Comparison of ENCODE assay signal across 15 cellular contexts in the genomic region with DNA sequence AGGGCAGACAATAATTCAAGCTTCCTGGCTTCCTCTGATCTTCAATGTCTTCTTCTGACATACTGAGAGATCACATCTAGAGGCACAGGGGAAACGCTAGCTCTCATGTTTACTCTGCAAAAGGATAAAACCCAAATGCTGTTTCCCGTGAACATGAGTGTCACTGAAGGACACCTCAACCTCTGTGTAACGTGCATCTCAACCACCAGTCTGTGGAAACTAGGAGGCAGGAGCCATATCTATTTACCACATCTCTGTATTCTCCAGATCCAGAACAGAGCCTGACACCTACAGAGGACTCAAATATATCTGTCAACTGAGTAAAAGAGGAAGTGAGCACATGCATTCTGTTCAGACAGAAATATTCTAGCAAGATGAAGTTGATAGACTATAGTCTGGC.
DNase-seq lines count a peak whose midpoint lies in the region; ATAC-seq, FAIRE-seq and TF ChIP-seq lines count a peak whose summit lies in the region.
"Had no signal": no experiment of that assay in that cellular context is flagged by ENCODE, and none has a peak within 500 bp of the region (broad histone marks: within the 10 kb centered on the region; RNA-seq: fewer than 3 reads in every experiment).

No MANE protein-coding gene starts in this region.

- intact Hi-C loops in kidney (cut with DNase I) = no loop called here
- intact Hi-C loops in lower leg skin (cut with DNase I; ENCODE audit: low total_unique reads) = no loop called here

- H3K4me3 ChIP-seq in GM12865 (ENCODE audit: low read depth, low read length) (no peak overlapping the region), kidney (ENCODE audit: low read length in 2 of 2) (no peak overlapping the region), lower leg skin (ENCODE audit: low read depth, poor library complexity, severe bottlenecking) (no peak overlapping the region)
- H3K4me3 ChIP-seq: BLaER1, gastrocnemius medialis, lung, vagina had no signal

- H3K4me3 Mint-ChIP-seq in T-helper 2 cell treated with Interferon-gamma antibody and Interleukin-4, amounts not matched to agents 5 μg/mL and 100 μg/mL, for 36 hours = peak overlapping the region; percentile 52
- H3K4me3 Mint-ChIP-seq: activated naive CD4-positive, alpha-beta T cell treated with anti-CD3 and anti-CD28 coated beads, Interleukin-2, amount 10 ng/mL, durations not matched to agents 7 days and 5 days; dendritic cell treated with granulocyte-macrophage colony-stimulating factor and Interleukin-4, amounts not matched to agents 40 ng/mL and 50 ng/mL, for 4 days had no signal

- no peak for FAIRE-seq in kidney (lab: Jason Lieb, UNC)

- no peaks in the 10 kb centered on the region for H3K9me3 Mint-ChIP-seq in T-helper 2 cell treated with Interferon-gamma antibody and Interleukin-4, amounts not matched to agents 5 μg/mL and 100 μg/mL, for 36 hours
- H3K9me3 Mint-ChIP-seq: activated naive CD4-positive, alpha-beta T cell treated with anti-CD3 and anti-CD28 coated beads, Interleukin-2, amount 10 ng/mL, durations not matched to agents 7 days and 5 days; dendritic cell treated with granulocyte-macrophage colony-stimulating factor and Interleukin-4, amounts not matched to agents 40 ng/mL and 50 ng/mL, for 4 days had no signal

- no peak overlapping the region for H3K9ac ChIP-seq in kidney (ENCODE audit: low read length in 2 of 2)
- H3K9ac ChIP-seq: BLaER1 had no signal

- H3K36me3 Mint-ChIP-seq in T-helper 2 cell treated with Interferon-gamma antibody and Interleukin-4, amounts not matched to agents 5 μg/mL and 100 μg/mL, for 36 hours (ENCODE audit: low read depth) = no peaks in the 10 kb centered on the region
- H3K36me3 Mint-ChIP-seq: activated naive CD4-positive, alpha-beta T cell treated with anti-CD3 and anti-CD28 coated beads, Interleukin-2, amount 10 ng/mL, durations not matched to agents 7 days and 5 days had no signal

- no peaks in the 10 kb centered on the region for H3K9me3 ChIP-seq in kidney (ENCODE audit: control insufficient read depth in 1 of 2, low read length in 2 of 2)
- H3K9me3 ChIP-seq: BLaER1, gastrocnemius medialis, vagina had no signal

- no peak for TF ChIP-seq POLR2A in lower leg skin (IDR thresholded peaks at IDR 0.05)

- TF ChIP-seq CTCF in GM12865 (IDR thresholded peaks at IDR 0.05; ENCODE audit: insufficient read depth, low read depth, low read length, missing control alignments) (no peak), kidney (IDR thresholded peaks at IDR 0.05; ENCODE audit: borderline replicate concordance, extremely low read depth, insufficient read depth) (no peak), lower leg skin (IDR thresholded peaks at IDR 0.05) (no peak)

- peak; percentile 60 for ATAC-seq in GM19372 (IDR thresholded peaks at IDR 0.05; ENCODE audit: low read depth, unreplicated experiment)
- ATAC-seq in HG03135 (IDR thresholded peaks at IDR 0.05; ENCODE audit: unreplicated experiment) = peak; percentile 76
- ATAC-seq in GM21619 (IDR thresholded peaks at IDR 0.05; ENCODE audit: unreplicated experiment) = no peak
- ATAC-seq: gastrocnemius medialis had no signal

- H3K27ac Mint-ChIP-seq in T-helper 2 cell treated with Interferon-gamma antibody and Interleukin-4, amounts not matched to agents 5 μg/mL and 100 μg/mL, for 36 hours = peak overlapping the region; percentile 71
- H3K27ac Mint-ChIP-seq: activated naive CD4-positive, alpha-beta T cell treated with anti-CD3 and anti-CD28 coated beads, Interleukin-2, amount 10 ng/mL, durations not matched to agents 7 days and 5 days; dendritic cell treated with granulocyte-macrophage colony-stimulating factor and Interleukin-4, amounts not matched to agents 40 ng/mL and 50 ng/mL, for 4 days had no signal

- H3K27ac ChIP-seq in kidney (ENCODE audit: low read depth in 2 of 2, low read length in 2 of 2) = no peak overlapping the region
- H3K27ac ChIP-seq: BLaER1, gastrocnemius medialis, vagina had no signal

- H3K27me3 Mint-ChIP-seq in T-helper 2 cell treated with Interferon-gamma antibody and Interleukin-4, amounts not matched to agents 5 μg/mL and 100 μg/mL, for 36 hours (ENCODE audit: low read depth) = peaks cover 3% of the 10 kb centered on the region
- H3K27me3 Mint-ChIP-seq: activated naive CD4-positive, alpha-beta T cell treated with anti-CD3 and anti-CD28 coated beads, Interleukin-2, amount 10 ng/mL, durations not matched to agents 7 days and 5 days; dendritic cell treated with granulocyte-macrophage colony-stimulating factor and Interleukin-4, amounts not matched to agents 40 ng/mL and 50 ng/mL, for 4 days had no signal

- H3K4me1 ChIP-seq in kidney (ENCODE audit: control insufficient read depth in 1 of 2, insufficient read depth in 1 of 2, low read depth in 1 of 2, low read length in 2 of 2) = no peaks in the 10 kb centered on the region
- H3K4me1 ChIP-seq: BLaER1, gastrocnemius medialis, vagina had no signal

- peaks cover 37% of the 10 kb centered on the region for H3K4me1 Mint-ChIP-seq in T-helper 2 cell treated with Interferon-gamma antibody and Interleukin-4, amounts not matched to agents 5 μg/mL and 100 μg/mL, for 36 hours (ENCODE audit: low read depth)

- DNase-seq in GM12865 (ENCODE audit: low read depth) (peak; percentile 9), kidney (no peak), lower leg skin (ENCODE audit: low spot score in 2 of 2) (no peak)
- DNase-seq in T-helper 2 cell treated with Interferon-gamma antibody and Interleukin-4, amounts not matched to agents 5 μg/mL and 100 μg/mL, for 36 hours (ENCODE audit: low spot score) = peak; percentile 59
- DNase-seq in stimulated activated CD4-positive, alpha-beta T cell treated with anti-CD3 and anti-CD28 coated beads, Interleukin-4, amount 100 ng/mL, for 4 hours = no peak
- DNase-seq: activated naive CD4-positive, alpha-beta T cell treated with anti-CD3 and anti-CD28 coated beads, Interleukin-2, amount 10 ng/mL, durations not matched to agents 7 days and 5 days; gastrocnemius medialis; NCI-H2107 had no signal

- WGBS in lower leg skin, 2 donors = 71 to 74% methylated on average over 3 of the region's 3 CpGs

- H3K36me3 ChIP-seq in kidney (ENCODE audit: control insufficient read depth in 1 of 2, insufficient read depth in 2 of 2, low read length in 2 of 2) = no peaks in the 10 kb centered on the region
- H3K36me3 ChIP-seq: BLaER1, gastrocnemius medialis, vagina had no signal

Comparison
In these comparisons a context has a peak if more than half of its experiments do, and no peak if none do; other contexts are left out.
1. DNase-seq: peak in GM12865 (single experiment) and T-helper 2 cell treated with Interferon-gamma antibody and Interleukin-4, amounts not matched to agents 5 μg/mL and 100 μg/mL, for 36 hours (single experiment); none in kidney (single experiment), stimulated activated CD4-positive, alpha-beta T cell treated with anti-CD3 and anti-CD28 coated beads, Interleukin-4, amount 100 ng/mL, for 4 hours (0 of 2) and lower leg skin (0 of 2).